Comparison of ENCODE assay signal across 14 cellular contexts in the genomic region with DNA sequence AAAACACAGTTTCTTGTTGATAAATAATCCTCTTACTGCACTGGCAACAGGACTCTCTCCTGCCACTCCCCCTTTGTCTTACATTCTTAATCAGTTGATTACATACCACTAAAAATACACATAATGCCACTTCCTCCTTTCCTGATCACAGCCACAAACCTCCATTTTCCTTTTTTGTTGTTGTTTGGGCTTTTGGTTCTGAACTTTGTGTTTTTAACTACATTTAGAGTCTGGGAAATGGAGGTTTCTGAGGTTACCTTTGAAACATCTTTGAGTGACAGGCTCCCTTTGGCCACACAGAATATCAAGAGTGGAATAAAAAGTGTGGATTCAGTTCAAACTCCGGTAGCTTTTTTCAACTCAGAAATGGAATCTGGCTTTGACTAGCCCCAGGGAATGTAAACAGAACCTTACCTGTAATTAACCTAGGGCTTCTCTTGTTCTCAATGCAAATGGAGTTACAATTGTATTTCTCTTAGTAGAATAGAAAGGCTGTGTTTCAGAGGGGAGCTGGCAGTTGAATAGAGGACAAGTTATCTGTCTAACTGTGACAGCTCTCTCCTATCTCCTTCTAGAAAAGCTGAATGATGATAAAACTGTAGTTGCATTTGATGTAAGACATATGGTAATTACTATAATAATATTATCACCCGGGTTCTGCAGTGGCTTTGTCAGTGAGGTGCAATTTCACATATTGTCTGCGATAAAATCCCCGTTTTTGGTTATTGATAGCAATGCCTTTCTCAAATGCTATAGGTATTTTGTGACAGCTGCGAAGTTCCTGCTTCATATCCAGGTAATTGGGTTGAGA.
DNase-seq lines count a peak whose midpoint lies in the region; ATAC-seq and TF ChIP-seq lines count a peak whose summit lies in the region.
"Had no signal": no experiment of that assay in that cellular context is flagged by ENCODE, and none has a peak within 500 bp of the region (broad histone marks: within the 10 kb centered on the region; RNA-seq: fewer than 3 reads in every experiment).

No MANE protein-coding gene starts in this region.

- H3K27ac Mint-ChIP-seq in MCF 10A (ENCODE audit: low read depth, unreplicated experiment) = peak overlapping the region; percentile 20
- H3K27ac Mint-ChIP-seq: activated CD4-positive, alpha-beta memory T cell treated with anti-CD3 and anti-CD28 coated beads, Interleukin-2, amount 10 ng/mL, durations not matched to agents 7 days and 5 days had no signal

- no TSS peak for BruUV-seq in MCF 10A (replicated peaks; lab: Mats Ljungman, UMichigan)

- peaks cover 36% of the 10 kb centered on the region for H3K4me1 ChIP-seq in cardiac muscle cell (ENCODE audit: low read depth)
- H3K4me1 ChIP-seq in left ventricle myocardium inferior = no peaks in the 10 kb centered on the region
- H3K4me1 ChIP-seq: A549, thyroid gland had no signal

- H3K36me3 ChIP-seq in cardiac muscle cell = no peaks in the 10 kb centered on the region
- H3K36me3 ChIP-seq in left ventricle myocardium inferior = no peaks in the 10 kb centered on the region
- H3K36me3 ChIP-seq: thyroid gland had no signal

- no peaks in the 10 kb centered on the region for H3K4me1 Mint-ChIP-seq in MCF 10A (ENCODE audit: insufficient read depth, unreplicated experiment)
- H3K4me1 Mint-ChIP-seq: activated CD4-positive, alpha-beta memory T cell treated with anti-CD3 and anti-CD28 coated beads, Interleukin-2, amount 10 ng/mL, durations not matched to agents 7 days and 5 days had no signal

- H3K9me3 Mint-ChIP-seq in MCF 10A (ENCODE audit: unreplicated experiment) = no peaks in the 10 kb centered on the region
- H3K9me3 Mint-ChIP-seq: activated CD4-positive, alpha-beta memory T cell treated with anti-CD3 and anti-CD28 coated beads, Interleukin-2, amount 10 ng/mL, durations not matched to agents 7 days and 5 days had no signal

- H3K36me3 Mint-ChIP-seq in MCF 10A (ENCODE audit: insufficient read depth, unreplicated experiment) = no peaks in the 10 kb centered on the region

- no peak for DNase-seq in cardiac muscle cell (ENCODE audit: low read depth in 1 of 2, low spot score in 1 of 2)
- DNase-seq in left ventricle myocardium inferior = no peak
- DNase-seq in NCI-H748 treated with DMSO at 0.1 percent for 48 hours (lab: John Stamatoyannopoulos, UW) = peak; percentile 82
- DNase-seq in MCF 10A (ENCODE audit: unreplicated experiment) = no peak
- DNase-seq in islet precursor cell = no peak
- DNase-seq in medulla oblongata (ENCODE audit: extremely low spot score) = no peak
- no peak for DNase-seq in germinal center (ENCODE audit: low spot score)
- DNase-seq: activated CD4-positive, alpha-beta memory T cell treated with anti-CD3 and anti-CD28 coated beads, Interleukin-2, amount 10 ng/mL, durations not matched to agents 7 days and 5 days; NCI-H2227 treated with DMSO at 0.1 percent for 48 hours; stimulated activated CD8-positive, alpha-beta memory T cell treated with anti-CD3 and anti-CD28 coated beads, Interleukin-4, amount 100 ng/mL, for 48 hours; T1000; thyroid gland had no signal

- H3K4me3 ChIP-seq in cardiac muscle cell (no peak overlapping the region), left ventricle myocardium inferior (no peak overlapping the region)
- H3K4me3 ChIP-seq: A549, thyroid gland had no signal

- CTCF ChIA-PET in MCF 10A (lab: Yijun Ruan, JAX) = interaction anchor here (0.6 to 1.0 kb wide), 3 partner anchors 15 to 193 kb away, joined by 3 read pairs; no protein-coding TSS in a partner anchor

- no peaks in the 10 kb centered on the region for H3K27me3 ChIP-seq in cardiac muscle cell
- H3K27me3 ChIP-seq in left ventricle myocardium inferior (ENCODE audit: low read depth) = peaks cover 20% of the 10 kb centered on the region
- H3K27me3 ChIP-seq: thyroid gland had no signal

- no peak for ATAC-seq in GM21576 (IDR thresholded peaks at IDR 0.05; ENCODE audit: unreplicated experiment)
- ATAC-seq: A549 had no signal

- H3K9me3 ChIP-seq in cardiac muscle cell (ENCODE audit: low read depth) = no peaks in the 10 kb centered on the region
- peaks cover 8% of the 10 kb centered on the region for H3K9me3 ChIP-seq in left ventricle myocardium inferior (replicated peaks)
- H3K9me3 ChIP-seq: A549, thyroid gland had no signal

- POLR2A ChIA-PET in MCF 10A (lab: Yijun Ruan, JAX) = no interaction called here

- intact Hi-C loops in left ventricle myocardium inferior (cut with micrococcal nuclease) (no loop called here), MCF 10A (cut with micrococcal nuclease) (no loop called here)

- no peak for TF ChIP-seq CTCF in cardiac muscle cell (IDR thresholded peaks at IDR 0.05; ENCODE audit: low read depth, low read length)
- no peak for TF ChIP-seq CTCF in left ventricle myocardium inferior (IDR thresholded peaks at IDR 0.05; ENCODE audit: borderline replicate concordance)
- no peak for TF ChIP-seq CTCF in MCF 10A (IDR thresholded peaks at IDR 0.05; ENCODE audit: unreplicated experiment)

- H3K27ac ChIP-seq in cardiac muscle cell = peak overlapping the region; percentile 75
- no peak overlapping the region for H3K27ac ChIP-seq in left ventricle myocardium inferior (replicated peaks)
- H3K27ac ChIP-seq: A549, thyroid gland had no signal

- H3K4me3 Mint-ChIP-seq in MCF 10A (ENCODE audit: unreplicated experiment) = no peak overlapping the region
- H3K4me3 Mint-ChIP-seq: activated CD4-positive, alpha-beta memory T cell treated with anti-CD3 and anti-CD28 coated beads, Interleukin-2, amount 10 ng/mL, durations not matched to agents 7 days and 5 days had no signal

- H3K27me3 Mint-ChIP-seq in MCF 10A (ENCODE audit: insufficient read depth, unreplicated experiment) = no peaks in the 10 kb centered on the region
